ENCODE assay signal across 15 cellular contexts in the genomic region with DNA sequence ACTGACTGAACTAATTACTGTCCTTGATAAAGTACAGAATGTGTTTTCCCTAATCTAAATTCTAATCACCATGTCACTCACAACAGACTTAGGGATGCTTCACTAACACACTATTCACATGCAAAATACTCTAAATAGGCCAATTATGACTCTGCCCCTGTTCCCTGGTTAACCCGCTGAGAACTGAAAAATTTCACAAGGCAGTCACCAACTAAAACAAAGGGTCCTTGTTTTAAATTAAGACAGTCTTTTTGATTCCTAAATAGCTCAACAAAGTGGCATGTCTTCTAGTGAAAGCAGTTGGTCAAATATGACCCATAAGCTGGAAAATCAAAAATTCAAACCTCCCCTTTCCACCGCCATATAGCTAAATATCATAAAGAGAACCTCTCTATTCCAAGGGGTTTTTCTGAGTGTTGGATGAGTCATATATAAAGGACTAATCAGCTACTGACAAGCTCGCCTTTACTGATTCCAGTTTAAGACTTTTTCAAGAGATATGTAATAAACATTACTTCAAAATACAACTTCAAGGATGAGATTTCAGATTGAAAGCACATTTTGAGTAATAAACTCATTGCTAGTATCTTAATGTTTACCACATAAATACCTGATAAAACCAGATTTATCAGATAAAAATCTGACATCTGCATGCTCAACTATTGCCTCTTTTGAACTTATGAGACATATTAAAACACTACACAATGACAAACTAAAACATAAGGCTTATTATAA.
DNase-seq lines count a peak whose midpoint lies in the region; ATAC-seq and TF ChIP-seq lines count a peak whose summit lies in the region.
"Had no signal": no experiment of that assay in that cellular context is flagged by ENCODE, and none has a peak within 500 bp of the region (broad histone marks: within the 10 kb centered on the region; RNA-seq: fewer than 3 reads in every experiment).

No MANE protein-coding gene starts in this region.

- ATAC-seq in esophagus mucosa = no peak
- no peak for ATAC-seq in GM21367 (IDR thresholded peaks at IDR 0.05; ENCODE audit: unreplicated experiment)
- ATAC-seq: HCT116, psoas muscle had no signal

- H3K27ac ChIP-seq in OCI-LY3 (ENCODE audit: low read length) (peak overlapping the region; percentile 55), iPS-18a (ENCODE audit: low read length) (no peak overlapping the region)
- H3K27ac ChIP-seq: psoas muscle had no signal

- peak overlapping the region; percentile 50 for H3K4me2 ChIP-seq in OCI-LY3 (ENCODE audit: low read length)

- DNase-seq in ELF-1 (ENCODE audit: low read depth, low spot score) (peak; percentile 46), HAP-1 (ENCODE audit: low spot score in 2 of 2) (peak; percentile 15 to 78), hepatic stellate cell (ENCODE audit: low spot score) (no peak), GOT3 (lab: John Stamatoyannopoulos, UW) (no peak)
- DNase-seq: activated CD4-positive, alpha-beta T cell treated with anti-CD3 and anti-CD28 coated beads, Interleukin-2, amount 50 U/mL, for 1 hour; activated gamma-delta T cell treated with Interleukin-2 at 50 U/mL for 16 hours; NCI-H1105; NCI-H774; psoas muscle had no signal

- TF ChIP-seq CTCF in OCI-LY3 (IDR thresholded peaks at IDR 0.05; ENCODE audit: low read depth, low read length) = no peak

- no peaks in the 10 kb centered on the region for H3K36me3 ChIP-seq in HAP-1 (replicated peaks)
- peaks cover 33% of the 10 kb centered on the region for H3K36me3 ChIP-seq in OCI-LY3 (replicated peaks; ENCODE audit: low read depth, low read length)
- no peaks in the 10 kb centered on the region for H3K36me3 ChIP-seq in iPS-18a (ENCODE audit: control insufficient read depth, low read depth, low read length)

- H3K4me3 ChIP-seq in HAP-1 = no peak overlapping the region
- peak overlapping the region; percentile 25 for H3K4me3 ChIP-seq in OCI-LY3 (ENCODE audit: low read length)
- peak overlapping the region; percentile 42 for H3K4me3 ChIP-seq in iPS-18a (ENCODE audit: low read length)
- H3K4me3 ChIP-seq: coronary artery, psoas muscle had no signal

- H3K27me3 ChIP-seq in HAP-1 (ENCODE audit: low read depth) (no peaks in the 10 kb centered on the region), OCI-LY3 (ENCODE audit: low read depth, low read length) (no peaks in the 10 kb centered on the region), iPS-18a (ENCODE audit: control insufficient read depth, insufficient read depth, low read length) (peaks cover 3% of the 10 kb centered on the region)

- no peak overlapping the region for H2AFZ ChIP-seq in OCI-LY3 (ENCODE audit: low read depth, low read length)

- H3K4me1 ChIP-seq in HAP-1 (peaks cover 58% of the 10 kb centered on the region), OCI-LY3 (ENCODE audit: low read length) (peaks cover 74% of the 10 kb centered on the region), iPS-18a (ENCODE audit: control insufficient read depth, low read depth, low read length) (peaks cover 85% of the 10 kb centered on the region)

- in situ Hi-C loops in HAP-1 (cut with MboI; ENCODE audit: low sequenced_read_pairs) = no loop called here

- H3K79me2 ChIP-seq in OCI-LY3 (ENCODE audit: low read length) = peaks cover 100% of the 10 kb centered on the region

- no peaks in the 10 kb centered on the region for H3K9me3 ChIP-seq in HAP-1
- no peaks in the 10 kb centered on the region for H3K9me3 ChIP-seq in OCI-LY3 (ENCODE audit: insufficient read depth, low read length)
- H3K9me3 ChIP-seq in iPS-18a (ENCODE audit: control insufficient read depth, low read depth, low read length) = no peaks in the 10 kb centered on the region
- H3K9me3 ChIP-seq: psoas muscle had no signal

- peak overlapping the region; percentile 16 for H3K9ac ChIP-seq in OCI-LY3 (ENCODE audit: low read length)
- no peak overlapping the region for H3K9ac ChIP-seq in iPS-18a (ENCODE audit: low read length)

- H4K20me1 ChIP-seq in OCI-LY3 (ENCODE audit: insufficient read depth, low read length) = peaks cover 98% of the 10 kb centered on the region

Comparison
In these comparisons a context has a peak if more than half of its experiments do, and no peak if none do; other contexts are left out.
1. DNase-seq: peak in ELF-1 (single experiment) and HAP-1 (2 of 2); none in hepatic stellate cell (single experiment) and GOT3 (single experiment).